24 cellular contexts compared by ENCODE assay signal in the genomic region with DNA sequence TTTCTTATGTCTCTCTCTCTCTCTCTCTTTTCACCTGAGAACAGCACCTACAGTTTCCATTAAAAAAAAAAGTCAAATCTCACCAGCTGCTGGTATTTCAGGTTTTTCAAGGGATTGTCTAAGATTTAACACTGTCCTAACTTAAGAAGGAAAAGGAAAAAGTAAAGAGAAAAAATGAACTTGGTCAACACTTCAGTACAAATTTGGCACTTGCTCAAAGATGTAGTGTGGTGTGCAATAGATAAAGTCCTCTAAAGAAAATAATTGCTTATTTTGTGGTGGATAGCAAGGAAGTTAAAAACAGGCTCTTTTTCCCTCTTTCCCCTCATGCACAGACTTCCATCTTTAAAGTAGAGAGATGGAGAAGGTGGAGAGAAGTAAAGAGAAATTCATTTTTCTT.
DNase-seq lines count a peak whose midpoint lies in the region; ATAC-seq, FAIRE-seq and TF ChIP-seq lines count a peak whose summit lies in the region.
"Had no signal": no experiment of that assay in that cellular context is flagged by ENCODE, and none has a peak within 500 bp of the region (broad histone marks: within the 10 kb centered on the region; RNA-seq: fewer than 3 reads in every experiment).

No MANE protein-coding gene starts in this region.

- H3K79me2 ChIP-seq in K562 (ENCODE audit: control insufficient read depth, insufficient read depth, low read length) = no peaks in the 10 kb centered on the region

- ATAC-seq in K562 (peak; percentile 45; the same call in 2 of the 3 replicates), HG03520 (IDR thresholded peaks at IDR 0.05; ENCODE audit: unreplicated experiment) (no peak), pancreas (no peak)
- ATAC-seq: A549; CD8-positive, alpha-beta T cell; GM12878 had no signal

- H3K36me3 ChIP-seq in BLaER1 = no peaks in the 10 kb centered on the region
- H3K36me3 ChIP-seq in K562 (ENCODE audit: control insufficient read depth, insufficient read depth, low read length) = peaks cover 34% of the 10 kb centered on the region; the same call in 1 of the 3 replicates
- H3K36me3 ChIP-seq in pancreas = no peaks in the 10 kb centered on the region
- H3K36me3 ChIP-seq: BE2C had no signal

- H3K27ac ChIP-seq in BLaER1 (no peak overlapping the region), K562 (ENCODE audit: extremely low read depth, low read depth, low read length) (no peak overlapping the region; the same call in 2 of the 3 replicates), pancreas (no peak overlapping the region)
- H3K27ac ChIP-seq: A549, C4-2B, GM23248 had no signal

- H4K20me1 ChIP-seq in BLaER1 (no peaks in the 10 kb centered on the region), K562 (replicated peaks; ENCODE audit: control insufficient read depth, insufficient read depth, low read length) (no peaks in the 10 kb centered on the region)

- H3K9me1 ChIP-seq in K562 (ENCODE audit: control insufficient read depth, insufficient read depth, low read length) = no peaks in the 10 kb centered on the region

- TF ChIP-seq EP300 in K562 (IDR thresholded peaks at IDR 0.05; ENCODE audit: low read length) = no peak

- no peak for TF ChIP-seq CTCF in LNCaP clone FGC (IDR thresholded peaks at IDR 0.05; ENCODE audit: control insufficient read depth, extremely low read depth, insufficient read depth)
- no peak for TF ChIP-seq CTCF in K562 (IDR thresholded peaks at IDR 0.05 in 2 of 3, conservative IDR thresholded peaks at IDR 0.05 in 1 of 3; ENCODE audit: insufficient read depth in 2 of 3, low read depth in 1 of 3, low read length in 3 of 3)
- TF ChIP-seq CTCF in neural crest cell (conservative IDR thresholded peaks at IDR 0.05) = no peak
- no peak for TF ChIP-seq CTCF in pancreas (IDR thresholded peaks at IDR 0.05)

- H3K36me3 Mint-ChIP-seq in neural crest cell (ENCODE audit: low read depth) = peaks cover 30% of the 10 kb centered on the region
- H3K36me3 Mint-ChIP-seq: CD4-positive, CD25-positive, alpha-beta regulatory T cell; CD8-positive, alpha-beta T cell had no signal

- in situ Hi-C loops in K562 (cut with MboI) = no loop called here

- H3K27me3 Mint-ChIP-seq in neural crest cell (ENCODE audit: low read depth) = no peaks in the 10 kb centered on the region
- H3K27me3 Mint-ChIP-seq: CD4-positive, CD25-positive, alpha-beta regulatory T cell had no signal

- TF ChIP-seq RAD21 in K562 (CRISPR knock-in tag; conservative IDR thresholded peaks at IDR 0.05 in 1 of 2, IDR thresholded peaks at IDR 0.05 in 1 of 2) = no peak

- POLR2A ChIA-PET in K562 (lab: Yijun Ruan, JAX) = no interaction called here

- H3K4me1 ChIP-seq in BLaER1 (peaks cover 43% of the 10 kb centered on the region), K562 (replicated peaks in 1 of 2; ENCODE audit: control insufficient read depth in 2 of 2, insufficient read depth in 2 of 2, low read length in 2 of 2) (peaks cover 0 to 6% of the 10 kb centered on the region in 2 experiments; a peak in 2 of 5 replicates), pancreas (no peaks in the 10 kb centered on the region)
- H3K4me1 ChIP-seq: A549, BE2C, Caco-2 had no signal

- no peak overlapping the region for H3K4me3 ChIP-seq in BLaER1
- no peak overlapping the region for H3K4me3 ChIP-seq in LNCaP clone FGC (ENCODE audit: low read depth, low read length)
- H3K4me3 ChIP-seq in K562 = no peak overlapping the region
- no peak overlapping the region for H3K4me3 ChIP-seq in pancreas
- H3K4me3 ChIP-seq: A549, GM12878, GM23248 had no signal

- H3K27ac Mint-ChIP-seq in neural crest cell (ENCODE audit: unreplicated experiment) = peak overlapping the region; percentile 75
- H3K27ac Mint-ChIP-seq: CD4-positive, CD25-positive, alpha-beta regulatory T cell; CD8-positive, alpha-beta T cell had no signal

- H3K27me3 ChIP-seq in BLaER1 = no peaks in the 10 kb centered on the region
- no peaks in the 10 kb centered on the region for H3K27me3 ChIP-seq in K562 (ENCODE audit: control insufficient read depth in 2 of 2, insufficient read depth in 2 of 2, low read length in 2 of 2)
- no peaks in the 10 kb centered on the region for H3K27me3 ChIP-seq in pancreas
- H3K27me3 ChIP-seq: BE2C had no signal

- H2AFZ ChIP-seq in K562 (ENCODE audit: low read depth, low read length) = no peak overlapping the region
- H2AFZ ChIP-seq: GM23248 had no signal

- BruUV-seq in K562 (replicated peaks; lab: Mats Ljungman, UMichigan) = no TSS peak

- H3K4me2 ChIP-seq in BLaER1 (peak overlapping the region; percentile 60), K562 (ENCODE audit: insufficient read depth, low read length) (no peak overlapping the region)
- H3K4me2 ChIP-seq: A549 had no signal

- FAIRE-seq in K562 (lab: Jason Lieb, UNC) (no peak), pancreas (lab: Jason Lieb, UNC) (no peak)
- FAIRE-seq: A549, GM12878, GM19239 had no signal

- intact Hi-C loops in K562 (cut with micrococcal nuclease) = no loop called here
- intact Hi-C loops in pancreas (cut with DNase I) = no loop called here

- H3K9me3 Mint-ChIP-seq in neural crest cell = no peaks in the 10 kb centered on the region
- H3K9me3 Mint-ChIP-seq: CD8-positive, alpha-beta T cell had no signal

- no peaks in the 10 kb centered on the region for H3K4me1 Mint-ChIP-seq in neural crest cell
- H3K4me1 Mint-ChIP-seq: CD4-positive, CD25-positive, alpha-beta regulatory T cell had no signal

- DNase-seq in LNCaP clone FGC (ENCODE audit: low read depth) (peak; percentile 59), K562 (ENCODE audit: extremely low read depth in 1 of 4, low spot score in 3 of 4) (no peak), neural crest cell (ENCODE audit: low read depth, low spot score) (no peak), NCI-H1436 treated with DMSO at 0.1 percent for 48 hours (lab: John Stamatoyannopoulos, UW) (no peak), pancreas (no peak)
- DNase-seq: 8988T; ACHN; AML-193; BE2C; Caco-2; CD4-positive, CD25-positive, alpha-beta regulatory T cell; CD8-positive, alpha-beta T cell; DMS153; EL; GDM1; GM23248; H7; HCEC 1CT had no signal

- TF ChIP-seq POLR2A in K562 (conservative IDR thresholded peaks at IDR 0.05) = no peak

- H3K9ac ChIP-seq in BLaER1 (no peak overlapping the region), K562 (ENCODE audit: insufficient read depth in 1 of 2, low read depth in 2 of 2, low read length in 2 of 2) (no peak overlapping the region)
- H3K9ac ChIP-seq: GM23248 had no signal

- no peak overlapping the region for H3K4me3 Mint-ChIP-seq in neural crest cell
- H3K4me3 Mint-ChIP-seq: CD4-positive, CD25-positive, alpha-beta regulatory T cell; CD8-positive, alpha-beta T cell had no signal

- CTCF ChIA-PET in K562 (lab: Yijun Ruan, JAX; ENCODE audit: low intra/inter-chr PET ratio) = no interaction called here

- H3K9me3 ChIP-seq in BLaER1 (no peaks in the 10 kb centered on the region), K562 (replicated peaks; ENCODE audit: control insufficient read depth, insufficient read depth, low read depth, low read length) (no peaks in the 10 kb centered on the region), pancreas (no peaks in the 10 kb centered on the region)
- H3K9me3 ChIP-seq: A549, BE2C, Caco-2 had no signal

TF ChIP-seq in K562, 482 proteins besides CTCF, POLR2A, EP300 and RAD21 (continues in another document):
- TF ChIP-seq BHLHE40 (IDR thresholded peaks at IDR 0.05; ENCODE audit: low read length) (no peak), ZNF696 (CRISPR knock-in tag; conservative IDR thresholded peaks at IDR 0.05) (no peak), ZKSCAN3 (CRISPR knock-in tag; IDR thresholded peaks at IDR 0.05) (no peak), TAL1 (IDR thresholded peaks at IDR 0.05) (0 out of 2 replicates have a peak, but pooled peaks have one; percentile 31), ZNF324 (CRISPR knock-in tag; IDR thresholded peaks at IDR 0.05) (no peak), SREBF2 (CRISPR knock-in tag; IDR thresholded peaks at IDR 0.05) (no peak), BRF2 (IDR thresholded peaks at IDR 0.05; ENCODE audit: borderline replicate concordance, insufficient read depth, insufficient read length) (no peak), SRF (CRISPR knock-in tag; IDR thresholded peaks at IDR 0.05) (no peak), POLR2B (IDR thresholded peaks at IDR 0.05; ENCODE audit: low read depth, partially characterized antibody) (no peak), TAF7 (tag; IDR thresholded peaks at IDR 0.05) (no peak), MIER1 (IDR thresholded peaks at IDR 0.05; ENCODE audit: low read depth) (no peak), MNT (conservative IDR thresholded peaks at IDR 0.05) (no peak), ARID1B (IDR thresholded peaks at IDR 0.05) (peak; percentile 47)
